In genomic region chr19:11137542-11138384, GRCh38 we compare ENCODE assay signal across 1 cellular context.
TF ChIP-seq lines count a peak whose summit lies in the region.

No MANE protein-coding gene starts in this region.

TF ChIP-seq in HepG2, 621 proteins besides CTCF, POLR2A, EP300 and RAD21 (continued from another document and continues in another):
- TF ChIP-seq ZNF770 (CRISPR knock-in tag; IDR thresholded peaks at IDR 0.05), result no peak
- no peak for TF ChIP-seq ZNF496 (CRISPR knock-in tag; IDR thresholded peaks at IDR 0.05; ENCODE audit: insufficient replicate concordance)
- TF ChIP-seq BCL6 (CRISPR knock-in tag; IDR thresholded peaks at IDR 0.05), result no peak
- TF ChIP-seq ZNF598 (CRISPR knock-in tag; IDR thresholded peaks at IDR 0.05; ENCODE audit: borderline replicate concordance), result no peak
- TF ChIP-seq THRA (CRISPR knock-in tag; IDR thresholded peaks at IDR 0.05; ENCODE audit: borderline replicate concordance), result peak; percentile 41; the same call in 1 of the 2 replicates
- peak; percentile 75; the same call in 1 of the 2 replicates for TF ChIP-seq MAZ (IDR thresholded peaks at IDR 0.05; ENCODE audit: borderline replicate concordance, low read depth, low read length)
- 0 out of 2 replicates have a peak, but pooled peaks have one; percentile 41 for TF ChIP-seq MAZ (CRISPR knock-in tag; IDR thresholded peaks at IDR 0.05; ENCODE audit: low read depth)
- TF ChIP-seq ZNF20 (CRISPR knock-in tag; IDR thresholded peaks at IDR 0.05), result no peak
- no peak for TF ChIP-seq ZNF703 (CRISPR knock-in tag; IDR thresholded peaks at IDR 0.05; ENCODE audit: borderline replicate concordance)
- TF ChIP-seq ZNF17 (CRISPR knock-in tag; IDR thresholded peaks at IDR 0.05), result no peak
- TF ChIP-seq ZNF878 (CRISPR knock-in tag; IDR thresholded peaks at IDR 0.05), result no peak
- no peak for TF ChIP-seq RBFOX2 (IDR thresholded peaks at IDR 0.05; ENCODE audit: low read depth, low read length)
- TF ChIP-seq ZNF709 (CRISPR knock-in tag; IDR thresholded peaks at IDR 0.05), result no peak
- TF ChIP-seq THAP8 (CRISPR knock-in tag; IDR thresholded peaks at IDR 0.05; ENCODE audit: borderline replicate concordance), result no peak
- TF ChIP-seq AKAP8 (CRISPR knock-in tag; IDR thresholded peaks at IDR 0.05), result no peak
- no peak for TF ChIP-seq ZFP36L1 (CRISPR knock-in tag; IDR thresholded peaks at IDR 0.05)
- no peak for TF ChIP-seq TP53 (CRISPR knock-in tag; conservative IDR thresholded peaks at IDR 0.05)
- TF ChIP-seq ZNF24 (IDR thresholded peaks at IDR 0.05), result no peak
- TF ChIP-seq POLR2G (IDR thresholded peaks at IDR 0.05; ENCODE audit: low read depth, low read length), result no peak
- TF ChIP-seq THAP11 (CRISPR knock-in tag; IDR thresholded peaks at IDR 0.05), result peak; percentile 27; the same call in 1 of the 2 replicates
- no peak for TF ChIP-seq KLF16 (CRISPR knock-in tag; IDR thresholded peaks at IDR 0.05)
- peak; percentile 68; the same call in 1 of the 2 replicates for TF ChIP-seq ZSCAN9 (CRISPR knock-in tag; IDR thresholded peaks at IDR 0.05; ENCODE audit: borderline replicate concordance)
- TF ChIP-seq ZNF558 (CRISPR knock-in tag; IDR thresholded peaks at IDR 0.05; ENCODE audit: borderline replicate concordance), result no peak
- no peak for TF ChIP-seq ZBTB46 (CRISPR knock-in tag; IDR thresholded peaks at IDR 0.05; ENCODE audit: borderline replicate concordance)
- no peak for TF ChIP-seq CBX5 (CRISPR knock-in tag; IDR thresholded peaks at IDR 0.05; ENCODE audit: borderline replicate concordance)
- TF ChIP-seq NFKB2 (CRISPR knock-in tag; IDR thresholded peaks at IDR 0.05; ENCODE audit: borderline replicate concordance), result no peak; the same call in 1 of the 2 replicates
- TF ChIP-seq PHF8 (CRISPR knock-in tag; IDR thresholded peaks at IDR 0.05), result no peak
- no peak for TF ChIP-seq SETDB1 (CRISPR knock-in tag; IDR thresholded peaks at IDR 0.05; ENCODE audit: borderline replicate concordance)
- TF ChIP-seq HMGXB3 (CRISPR knock-in tag; IDR thresholded peaks at IDR 0.05; ENCODE audit: borderline replicate concordance), result 0 out of 2 replicates have a peak, but pooled peaks have one; percentile 39
- TF ChIP-seq RARG (CRISPR knock-in tag; IDR thresholded peaks at IDR 0.05; ENCODE audit: low read depth), result no peak
- no peak for TF ChIP-seq ZNF34 (CRISPR knock-in tag; IDR thresholded peaks at IDR 0.05; ENCODE audit: borderline replicate concordance)
- TF ChIP-seq RFXAP (CRISPR knock-in tag; IDR thresholded peaks at IDR 0.05; ENCODE audit: borderline replicate concordance), result no peak
- no peak for TF ChIP-seq PBX2 (CRISPR knock-in tag; IDR thresholded peaks at IDR 0.05)
- TF ChIP-seq ZNF619 (CRISPR knock-in tag; IDR thresholded peaks at IDR 0.05), result no peak
- no peak for TF ChIP-seq ZNF460 (CRISPR knock-in tag; IDR thresholded peaks at IDR 0.05; ENCODE audit: borderline replicate concordance)
- no peak for TF ChIP-seq ZNF790 (CRISPR knock-in tag; IDR thresholded peaks at IDR 0.05; ENCODE audit: borderline replicate concordance)
- TF ChIP-seq KDM1A (CRISPR knock-in tag; IDR thresholded peaks at IDR 0.05), result no peak
- no peak for TF ChIP-seq PRDM4 (CRISPR knock-in tag; IDR thresholded peaks at IDR 0.05; ENCODE audit: borderline replicate concordance)
- no peak for TF ChIP-seq ETV6 (CRISPR knock-in tag; conservative IDR thresholded peaks at IDR 0.05)
- no peak; the same call in 1 of the 2 replicates for TF ChIP-seq ZNF274 (CRISPR knock-in tag; IDR thresholded peaks at IDR 0.05)
- no peak for TF ChIP-seq FOXK1 (CRISPR knock-in tag; IDR thresholded peaks at IDR 0.05; ENCODE audit: borderline replicate concordance, low read depth)
- TF ChIP-seq ZKSCAN5 (CRISPR knock-in tag; IDR thresholded peaks at IDR 0.05), result no peak
- TF ChIP-seq ZKSCAN1 (IDR thresholded peaks at IDR 0.05; ENCODE audit: low read length), result no peak
- no peak for TF ChIP-seq ZBTB33 (CRISPR knock-in tag; IDR thresholded peaks at IDR 0.05)
- no peak for TF ChIP-seq RBM39 (IDR thresholded peaks at IDR 0.05; ENCODE audit: low read depth, low read length, poor library complexity, severe bottlenecking)
- TF ChIP-seq PAWR (CRISPR knock-in tag; IDR thresholded peaks at IDR 0.05; ENCODE audit: borderline replicate concordance), result no peak
- no peak for TF ChIP-seq ZFP62 (CRISPR knock-in tag; IDR thresholded peaks at IDR 0.05)
- TF ChIP-seq TBX2 (CRISPR knock-in tag; IDR thresholded peaks at IDR 0.05; ENCODE audit: borderline replicate concordance), result no peak; the same call in 1 of the 2 replicates
- no peak for TF ChIP-seq ZNF572 (CRISPR knock-in tag; IDR thresholded peaks at IDR 0.05)
- no peak for TF ChIP-seq TCF7L2 (IDR thresholded peaks at IDR 0.05; ENCODE audit: low read depth, low read length)
- no peak; the same call in 1 of the 2 replicates for TF ChIP-seq LRRFIP1 (CRISPR knock-in tag; conservative IDR thresholded peaks at IDR 0.05)
